Comparison of ENCODE assay signal across 1 cellular context in genomic region chr16:719815-720506, GRCh38.
TF ChIP-seq lines count a peak whose summit lies in the region.

No MANE protein-coding gene starts in this region.

TF ChIP-seq in K562, 482 proteins besides CTCF, POLR2A, EP300 and RAD21 (continued from another document and continues in another):
- TF ChIP-seq CEBPG (CRISPR knock-in tag; IDR thresholded peaks at IDR 0.05) = no peak
- TF ChIP-seq CEBPG (tag; conservative IDR thresholded peaks at IDR 0.05 in 1 of 2, IDR thresholded peaks at IDR 0.05 in 1 of 2) = no peak
- TF ChIP-seq THRB (CRISPR knock-in tag; conservative IDR thresholded peaks at IDR 0.05) = no peak
- no peak for TF ChIP-seq SMAD3 (CRISPR knock-in tag; conservative IDR thresholded peaks at IDR 0.05)
- TF ChIP-seq ZBTB11 (CRISPR knock-in tag; IDR thresholded peaks at IDR 0.05) = no peak
- no peak for TF ChIP-seq ZNF407 (IDR thresholded peaks at IDR 0.05; ENCODE audit: low read depth)
- no peak for TF ChIP-seq MBD2 (IDR thresholded peaks at IDR 0.05; ENCODE audit: borderline replicate concordance, low read depth)
- peak; percentile 77; the same call in 1 of the 2 replicates for TF ChIP-seq ESRRA (IDR thresholded peaks at IDR 0.05; ENCODE audit: borderline replicate concordance, low read depth)
- no peak for TF ChIP-seq KLF13 (tag; IDR thresholded peaks at IDR 0.05; ENCODE audit: borderline replicate concordance, low read depth)
- no peak for TF ChIP-seq PCBP1 (IDR thresholded peaks at IDR 0.05; ENCODE audit: low read depth, low read length, poor library complexity, severe bottlenecking)
- TF ChIP-seq ZNF133 (CRISPR knock-in tag; IDR thresholded peaks at IDR 0.05) = no peak
- TF ChIP-seq HDAC8 (tag; IDR thresholded peaks at IDR 0.05) = no peak
- TF ChIP-seq ATF7 (IDR thresholded peaks at IDR 0.05) = no peak
- TF ChIP-seq ZBTB2 (IDR thresholded peaks at IDR 0.05) = no peak
- TF ChIP-seq MAFK (IDR thresholded peaks at IDR 0.05; ENCODE audit: low read length) = no peak
- TF ChIP-seq DMBX1 (CRISPR knock-in tag; IDR thresholded peaks at IDR 0.05; ENCODE audit: borderline replicate concordance) = no peak
- no peak for TF ChIP-seq USF2 (CRISPR knock-in tag; IDR thresholded peaks at IDR 0.05)
- peak; percentile 7 for TF ChIP-seq RBM39 (optimal IDR thresholded peaks at IDR 0.05; ENCODE audit: low read depth, low read length)
- no peak for TF ChIP-seq KAT2B (IDR thresholded peaks at IDR 0.05; ENCODE audit: low read depth, low read length)
- TF ChIP-seq CBX8 (IDR thresholded peaks at IDR 0.05; ENCODE audit: borderline replicate concordance, extremely low read depth, low read depth, low read length, poor library complexity, severe bottlenecking) = no peak
- no peak for TF ChIP-seq ZNF175 (CRISPR knock-in tag; IDR thresholded peaks at IDR 0.05; ENCODE audit: low read depth)
- TF ChIP-seq BRD4 (IDR thresholded peaks at IDR 0.05) = no peak
- TF ChIP-seq ZC3H11A (IDR thresholded peaks at IDR 0.05; ENCODE audit: low read depth, low read length) = no peak
- TF ChIP-seq CBX1 (IDR thresholded peaks at IDR 0.05; ENCODE audit: low read depth) = 0 out of 2 replicates have a peak, but pooled peaks have one; percentile 38
- TF ChIP-seq CBFA2T3 (IDR thresholded peaks at IDR 0.05) = peak; percentile 30
- 0 out of 2 replicates have a peak, but pooled peaks have one; percentile 12 for TF ChIP-seq SMC3 (conservative IDR thresholded peaks at IDR 0.05; ENCODE audit: insufficient read depth, low read depth, low read length)
- TF ChIP-seq MYNN (IDR thresholded peaks at IDR 0.05) = no peak
- no peak for TF ChIP-seq MYNN (CRISPR knock-in tag; IDR thresholded peaks at IDR 0.05)
- peak in 1 of 2 experiments; percentile 5; a peak in 1 of 4 replicates for TF ChIP-seq NRF1 (conservative IDR thresholded peaks at IDR 0.05 in 1 of 2, IDR thresholded peaks at IDR 0.05 in 1 of 2)
- peak; percentile 63 for TF ChIP-seq ZNF384 (IDR thresholded peaks at IDR 0.05; ENCODE audit: low read depth, low read length)
- no peak for TF ChIP-seq CHD1 (IDR thresholded peaks at IDR 0.05; ENCODE audit: low read length)
- no peak for TF ChIP-seq ADNP (tag; IDR thresholded peaks at IDR 0.05)
- TF ChIP-seq TCF3 (CRISPR knock-in tag; IDR thresholded peaks at IDR 0.05) = 0 out of 2 replicates have a peak, but pooled peaks have one; percentile 3
- TF ChIP-seq EGR1 (conservative IDR thresholded peaks at IDR 0.05) = no peak
- TF ChIP-seq NR0B1 (IDR thresholded peaks at IDR 0.05; ENCODE audit: partially characterized antibody) = no peak
- TF ChIP-seq NFIC (IDR thresholded peaks at IDR 0.05) = no peak
- TF ChIP-seq AFF4 (CRISPR knock-in tag; IDR thresholded peaks at IDR 0.05) = no peak
- TF ChIP-seq WHSC1 (IDR thresholded peaks at IDR 0.05; ENCODE audit: low read length) = no peak
- no peak for TF ChIP-seq MITF (IDR thresholded peaks at IDR 0.05)
- TF ChIP-seq KLF10 (CRISPR knock-in tag; IDR thresholded peaks at IDR 0.05) = no peak
- peak; percentile 28; the same call in 1 of the 2 replicates for TF ChIP-seq SAFB (IDR thresholded peaks at IDR 0.05; ENCODE audit: borderline replicate concordance, low read depth, low read length)
- no peak for TF ChIP-seq ZNF830 (CRISPR knock-in tag; IDR thresholded peaks at IDR 0.05)
- 0 out of 2 replicates have a peak, but pooled peaks have one; percentile 29 for TF ChIP-seq SIN3B (IDR thresholded peaks at IDR 0.05; ENCODE audit: low read depth)
